ENCODE assay signal across 8 cellular contexts in genomic region chr2:192190474-192190873, GRCh38. TPM values are rescaled to one million over a fixed set of nuclear protein-coding genes. Genes with fewer than 3 reads are reported as not detected.
DNase-seq lines count a peak whose midpoint lies in the region; ATAC-seq and TF ChIP-seq lines count a peak whose summit lies in the region.

No MANE protein-coding gene starts in this region.

- CTCF ChIA-PET in AG04449 (lab: Yijun Ruan, JAX): interaction anchor here (1.1 to 6.1 kb wide), 4 partner anchors 9 to 378 kb away, joined by 3 to 67 read pairs (median 6); no protein-coding TSS in a partner anchor

- peak; percentile 32 for TF ChIP-seq CTCF in AG04449 (IDR thresholded peaks at IDR 0.05; ENCODE audit: insufficient read depth, low read length, missing control alignments)
- peak; percentile 24 for TF ChIP-seq CTCF in GM12865 (IDR thresholded peaks at IDR 0.05; ENCODE audit: insufficient read depth, low read depth, low read length, missing control alignments)
- TF ChIP-seq CTCF in fibroblast of villous mesenchyme (IDR thresholded peaks at IDR 0.05; ENCODE audit: insufficient read depth, low read depth, low read length): peak; percentile 53

- H3K4me3 ChIP-seq in AG04449 (ENCODE audit: low read depth, low read length): no peak overlapping the region
- H3K4me3 ChIP-seq in GM12865 (ENCODE audit: low read depth, low read length): no peak overlapping the region
- H3K4me3 ChIP-seq in fibroblast of villous mesenchyme (ENCODE audit: low read depth, low read length): no peak overlapping the region

- DNase-seq in AG04449 (ENCODE audit: low read depth, low spot score): peak; percentile 5
- no peak for DNase-seq in GM12865 (ENCODE audit: low read depth)
- peak; percentile 60 for DNase-seq in OCI-M1 (lab: John Stamatoyannopoulos, UW)
- DNase-seq in fibroblast of villous mesenchyme (ENCODE audit: low read depth): peak; percentile 39
- no peak for DNase-seq in activated naive CD4-positive, alpha-beta T cell treated with Interleukin-2 at 50 U/mL for 16 hours
- no peak for DNase-seq in activated effector memory CD4-positive, alpha-beta T cell treated with Interleukin-2 at 50 U/mL for 16 hours

- POLR2A ChIA-PET in AG04449 (lab: Yijun Ruan, JAX): no interaction called here

- no peak for ATAC-seq in HG02973 (IDR thresholded peaks at IDR 0.05; ENCODE audit: unreplicated experiment)
- ATAC-seq in HG03442 (IDR thresholded peaks at IDR 0.05; ENCODE audit: unreplicated experiment): no peak

RNA-seq across cellular contexts. Expression of gene TMEFF2, which starts 4.3 kb away (rescaled TPM):
- not detected in 2 replicates for total RNA-seq in fibroblast of villous mesenchyme

Comparison
In these comparisons a context has a peak if more than half of its experiments do, and no peak if none do; other contexts are left out.
1. DNase-seq: peak in AG04449 (single experiment), OCI-M1 (single experiment) and fibroblast of villous mesenchyme (single experiment); none in GM12865 (single experiment), activated naive CD4-positive, alpha-beta T cell treated with Interleukin-2 at 50 U/mL for 16 hours (single experiment) and activated effector memory CD4-positive, alpha-beta T cell treated with Interleukin-2 at 50 U/mL for 16 hours (single experiment).
2. Peak in every context shown above with its lines, with median percentiles within 50 percentile points of each other: CTCF ChIP-seq.